8 cellular contexts compared by ENCODE assay signal in the genomic region with DNA sequence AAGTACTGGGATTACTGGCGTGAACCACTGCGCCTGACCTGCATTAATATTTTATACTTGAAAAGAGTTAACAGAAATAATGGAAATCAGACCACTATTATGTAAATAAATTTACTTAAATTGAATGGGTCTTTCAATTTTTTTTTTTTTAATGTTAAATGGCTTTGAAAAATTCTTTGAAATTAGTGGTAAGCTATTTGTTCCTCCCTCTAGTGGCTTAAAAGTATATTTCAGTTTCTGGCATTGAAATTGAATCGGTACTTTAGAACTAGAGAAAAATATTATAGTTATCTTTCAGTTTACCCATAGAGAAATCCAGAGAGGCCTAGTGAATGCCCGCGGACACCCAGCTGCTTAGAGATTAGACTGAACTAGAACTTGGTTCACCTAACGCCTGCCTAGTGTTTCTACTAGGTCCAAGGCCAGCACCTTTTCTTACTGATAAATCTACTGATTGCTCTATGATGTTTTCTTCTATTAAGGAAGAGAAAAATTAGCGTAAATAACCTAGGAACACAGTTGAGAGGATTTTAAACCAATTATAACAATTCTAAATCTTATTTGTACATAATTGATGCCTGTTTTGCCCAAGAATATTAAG.
DNase-seq lines count a peak whose midpoint lies in the region; ATAC-seq, FAIRE-seq and TF ChIP-seq lines count a peak whose summit lies in the region.

No MANE protein-coding gene starts in this region.

- no peak for ATAC-seq in GM19397 (IDR thresholded peaks at IDR 0.05; ENCODE audit: unreplicated experiment)
- no peak for ATAC-seq in GM19023 (IDR thresholded peaks at IDR 0.05; ENCODE audit: unreplicated experiment)
- ATAC-seq in HG03045 (IDR thresholded peaks at IDR 0.05; ENCODE audit: unreplicated experiment) = no peak

- TF ChIP-seq CTCF in GM20000 (IDR thresholded peaks at IDR 0.05; ENCODE audit: extremely low read depth, missing control alignments) = no peak

- peak; percentile 86 for FAIRE-seq in TTC549 (lab: Jason Lieb, UNC)

- DNase-seq in AG20443 (ENCODE audit: low spot score) (peak; percentile 22), GM20000 (ENCODE audit: low spot score) (peak; percentile 25), kidney glomerular epithelial cell (lab: John Stamatoyannopoulos, UW) (peak; percentile 8), UCSD-AML1 (lab: John Stamatoyannopoulos, UW; ENCODE audit: unreplicated experiment) (no peak)
